1 cellular context compared by ENCODE assay signal in the genomic region with DNA sequence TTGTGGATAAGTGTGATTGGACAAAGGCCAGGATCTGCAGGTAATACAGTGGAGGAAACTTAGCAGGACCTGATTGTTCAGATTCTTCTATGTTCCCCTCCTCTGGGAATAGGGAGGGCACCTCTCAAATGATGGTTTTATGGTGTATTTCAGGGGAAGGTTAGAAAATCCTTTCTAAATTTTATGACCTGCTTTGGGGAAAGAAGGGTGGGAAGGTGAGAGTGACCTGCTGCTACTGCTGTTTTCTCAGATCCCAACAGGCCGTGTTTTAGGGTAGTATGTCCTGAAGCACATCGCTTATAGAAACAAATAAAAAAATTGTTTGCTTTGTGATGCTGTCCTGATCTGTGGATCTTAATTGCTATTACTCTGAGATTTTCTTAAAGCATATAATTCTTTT.
TF ChIP-seq lines count a peak whose summit lies in the region.

No MANE protein-coding gene starts in this region.

TF ChIP-seq in WTC11, 78 proteins besides CTCF, POLR2A, EP300 and RAD21 (continued from another document):
- TF ChIP-seq, protein P1, sequence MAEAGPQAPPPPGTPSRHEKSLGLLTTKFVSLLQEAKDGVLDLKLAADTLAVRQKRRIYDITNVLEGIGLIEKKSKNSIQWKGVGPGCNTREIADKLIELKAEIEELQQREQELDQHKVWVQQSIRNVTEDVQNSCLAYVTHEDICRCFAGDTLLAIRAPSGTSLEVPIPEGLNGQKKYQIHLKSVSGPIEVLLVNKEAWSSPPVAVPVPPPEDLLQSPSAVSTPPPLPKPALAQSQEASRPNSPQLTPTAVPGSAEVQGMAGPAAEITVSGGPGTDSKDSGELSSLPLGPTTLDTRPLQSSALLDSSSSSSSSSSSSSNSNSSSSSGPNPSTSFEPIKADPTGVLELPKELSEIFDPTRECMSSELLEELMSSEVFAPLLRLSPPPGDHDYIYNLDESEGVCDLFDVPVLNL (CRISPR knock-in tag; IDR thresholded peaks at IDR 0.05; ENCODE audit: borderline replicate concordance, low read depth): no peak
- no peak for TF ChIP-seq ZBTB21 (CRISPR knock-in tag; IDR thresholded peaks at IDR 0.05; ENCODE audit: borderline replicate concordance)
- TF ChIP-seq IRF2 (CRISPR knock-in tag; IDR thresholded peaks at IDR 0.05; ENCODE audit: borderline replicate concordance, low read depth): no peak
- TF ChIP-seq HMGA2 (CRISPR knock-in tag; IDR thresholded peaks at IDR 0.05): no peak
- no peak for TF ChIP-seq NFE2L1 (CRISPR knock-in tag; IDR thresholded peaks at IDR 0.05)
- no peak for TF ChIP-seq RORB (CRISPR knock-in tag; IDR thresholded peaks at IDR 0.05)
- TF ChIP-seq, protein P2, sequence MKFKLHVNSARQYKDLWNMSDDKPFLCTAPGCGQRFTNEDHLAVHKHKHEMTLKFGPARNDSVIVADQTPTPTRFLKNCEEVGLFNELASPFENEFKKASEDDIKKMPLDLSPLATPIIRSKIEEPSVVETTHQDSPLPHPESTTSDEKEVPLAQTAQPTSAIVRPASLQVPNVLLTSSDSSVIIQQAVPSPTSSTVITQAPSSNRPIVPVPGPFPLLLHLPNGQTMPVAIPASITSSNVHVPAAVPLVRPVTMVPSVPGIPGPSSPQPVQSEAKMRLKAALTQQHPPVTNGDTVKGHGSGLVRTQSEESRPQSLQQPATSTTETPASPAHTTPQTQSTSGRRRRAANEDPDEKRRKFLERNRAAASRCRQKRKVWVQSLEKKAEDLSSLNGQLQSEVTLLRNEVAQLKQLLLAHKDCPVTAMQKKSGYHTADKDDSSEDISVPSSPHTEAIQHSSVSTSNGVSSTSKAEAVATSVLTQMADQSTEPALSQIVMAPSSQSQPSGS (CRISPR knock-in tag; IDR thresholded peaks at IDR 0.05; ENCODE audit: borderline replicate concordance, low read depth): no peak
- no peak for TF ChIP-seq JAZF1 (CRISPR knock-in tag; IDR thresholded peaks at IDR 0.05)
- no peak for TF ChIP-seq ATF1 (CRISPR knock-in tag; IDR thresholded peaks at IDR 0.05)
- TF ChIP-seq SOX15 (CRISPR knock-in tag; IDR thresholded peaks at IDR 0.05): no peak
- TF ChIP-seq SMAD3 (CRISPR knock-in tag; IDR thresholded peaks at IDR 0.05; ENCODE audit: borderline replicate concordance): no peak
- TF ChIP-seq, protein P3, sequence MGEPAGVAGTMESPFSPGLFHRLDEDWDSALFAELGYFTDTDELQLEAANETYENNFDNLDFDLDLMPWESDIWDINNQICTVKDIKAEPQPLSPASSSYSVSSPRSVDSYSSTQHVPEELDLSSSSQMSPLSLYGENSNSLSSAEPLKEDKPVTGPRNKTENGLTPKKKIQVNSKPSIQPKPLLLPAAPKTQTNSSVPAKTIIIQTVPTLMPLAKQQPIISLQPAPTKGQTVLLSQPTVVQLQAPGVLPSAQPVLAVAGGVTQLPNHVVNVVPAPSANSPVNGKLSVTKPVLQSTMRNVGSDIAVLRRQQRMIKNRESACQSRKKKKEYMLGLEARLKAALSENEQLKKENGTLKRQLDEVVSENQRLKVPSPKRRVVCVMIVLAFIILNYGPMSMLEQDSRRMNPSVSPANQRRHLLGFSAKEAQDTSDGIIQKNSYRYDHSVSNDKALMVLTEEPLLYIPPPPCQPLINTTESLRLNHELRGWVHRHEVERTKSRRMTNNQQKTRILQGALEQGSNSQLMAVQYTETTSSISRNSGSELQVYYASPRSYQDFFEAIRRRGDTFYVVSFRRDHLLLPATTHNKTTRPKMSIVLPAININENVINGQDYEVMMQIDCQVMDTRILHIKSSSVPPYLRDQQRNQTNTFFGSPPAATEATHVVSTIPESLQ (CRISPR knock-in tag; IDR thresholded peaks at IDR 0.05): no peak
- no peak for TF ChIP-seq KAT7 (CRISPR knock-in tag; IDR thresholded peaks at IDR 0.05; ENCODE audit: borderline replicate concordance)
- no peak for TF ChIP-seq ZNF317 (CRISPR knock-in tag; IDR thresholded peaks at IDR 0.05; ENCODE audit: borderline replicate concordance, low read depth)
- TF ChIP-seq ZNF219 (CRISPR knock-in tag; IDR thresholded peaks at IDR 0.05; ENCODE audit: borderline replicate concordance): no peak
- TF ChIP-seq RELA (CRISPR knock-in tag; IDR thresholded peaks at IDR 0.05; ENCODE audit: borderline replicate concordance): no peak
- TF ChIP-seq, protein P4, sequence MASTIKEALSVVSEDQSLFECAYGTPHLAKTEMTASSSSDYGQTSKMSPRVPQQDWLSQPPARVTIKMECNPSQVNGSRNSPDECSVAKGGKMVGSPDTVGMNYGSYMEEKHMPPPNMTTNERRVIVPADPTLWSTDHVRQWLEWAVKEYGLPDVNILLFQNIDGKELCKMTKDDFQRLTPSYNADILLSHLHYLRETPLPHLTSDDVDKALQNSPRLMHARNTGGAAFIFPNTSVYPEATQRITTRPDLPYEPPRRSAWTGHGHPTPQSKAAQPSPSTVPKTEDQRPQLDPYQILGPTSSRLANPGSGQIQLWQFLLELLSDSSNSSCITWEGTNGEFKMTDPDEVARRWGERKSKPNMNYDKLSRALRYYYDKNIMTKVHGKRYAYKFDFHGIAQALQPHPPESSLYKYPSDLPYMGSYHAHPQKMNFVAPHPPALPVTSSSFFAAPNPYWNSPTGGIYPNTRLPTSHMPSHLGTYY (CRISPR knock-in tag; IDR thresholded peaks at IDR 0.05): no peak
